Comparison of ENCODE assay signal across 1 cellular context in genomic region chr12:33488036-33488435, GRCh38.
TF ChIP-seq lines count a peak whose summit lies in the region.

No MANE protein-coding gene starts in this region.

TF ChIP-seq in HepG2, 621 proteins besides CTCF, POLR2A, EP300 and RAD21:
- TF ChIP-seq ELF1 (CRISPR knock-in tag; IDR thresholded peaks at IDR 0.05) (no peak), SYNCRIP (IDR thresholded peaks at IDR 0.05; ENCODE audit: insufficient read depth, low read depth, low read length) (no peak), PLRG1 (conservative IDR thresholded peaks at IDR 0.05) (no peak), ZNF552 (CRISPR knock-in tag; IDR thresholded peaks at IDR 0.05; ENCODE audit: borderline replicate concordance) (no peak)
